ENCODE assay signal across 1 cellular context in genomic region chr15:90646662-90647305, GRCh38.
A peak's percentile ranks its signal among the peaks of the same experiment; 100 is the strongest.
TF ChIP-seq lines count a peak whose summit lies in the region.

No MANE protein-coding gene starts in this region.

TF ChIP-seq in HepG2, 621 proteins besides CTCF, POLR2A, EP300 and RAD21 (continued from another document):
- no peak for TF ChIP-seq SNAPC5 (CRISPR knock-in tag; IDR thresholded peaks at IDR 0.05; ENCODE audit: borderline replicate concordance)
- TF ChIP-seq ZNF263 (CRISPR knock-in tag; IDR thresholded peaks at IDR 0.05), result peak; percentile 41; the same call in 1 of the 2 replicates
- no peak for TF ChIP-seq CEBPB (IDR thresholded peaks at IDR 0.05; ENCODE audit: borderline replicate concordance, low read depth, low read length)
- TF ChIP-seq CBX1 (IDR thresholded peaks at IDR 0.05; ENCODE audit: low read depth), result no peak
- TF ChIP-seq ZNF12 (CRISPR knock-in tag; IDR thresholded peaks at IDR 0.05), result no peak
- TF ChIP-seq ZKSCAN1 (IDR thresholded peaks at IDR 0.05; ENCODE audit: low read length), result 0 out of 2 replicates have a peak, but pooled peaks have one; percentile 37
- TF ChIP-seq SNAI1 (CRISPR knock-in tag; IDR thresholded peaks at IDR 0.05; ENCODE audit: borderline replicate concordance), result no peak
- no peak for TF ChIP-seq CBX2 (IDR thresholded peaks at IDR 0.05; ENCODE audit: low read depth, low read length)
- no peak for TF ChIP-seq CBX2 (CRISPR knock-in tag; IDR thresholded peaks at IDR 0.05; ENCODE audit: low read depth)
- no peak for TF ChIP-seq HMG20A (CRISPR knock-in tag; IDR thresholded peaks at IDR 0.05; ENCODE audit: borderline replicate concordance)
- no peak for TF ChIP-seq NR3C1 (CRISPR knock-in tag; IDR thresholded peaks at IDR 0.05)
- no peak for TF ChIP-seq SETDB1 (CRISPR knock-in tag; IDR thresholded peaks at IDR 0.05; ENCODE audit: borderline replicate concordance)
- no peak for TF ChIP-seq ZBTB1 (CRISPR knock-in tag; IDR thresholded peaks at IDR 0.05; ENCODE audit: borderline replicate concordance)
- no peak for TF ChIP-seq NKX3-1 (CRISPR knock-in tag; IDR thresholded peaks at IDR 0.05)
TF ChIP-seq in HepG2: peak in this region for 3.
